ENCODE assay signal across 23 cellular contexts in genomic region chrX:134883134-134883700, GRCh38.
"Had no signal": no experiment of that assay in that cellular context is flagged by ENCODE, and none has a peak within 500 bp of the region (broad histone marks: within the 10 kb centered on the region; RNA-seq: fewer than 3 reads in every experiment).

No MANE protein-coding gene starts in this region.

- H3K4me3 Mint-ChIP-seq: activated CD4-positive, alpha-beta T cell treated with anti-CD3 and anti-CD28 coated beads, Interleukin-2, amount 10 ng/mL, durations not matched to agents 24 days and 14 days; activated CD8-positive, alpha-beta T cell treated with anti-CD3 and anti-CD28 coated beads for 36 hours; activated naive CD8-positive, alpha-beta T cell treated with anti-CD3 and anti-CD28 coated beads for 36 hours; activated T-helper 17 cell treated with anti-CD3 and anti-CD28 coated beads, Interleukin-2, amount 50 U/mL, for 72 hours; effector memory CD8-positive, alpha-beta T cell had no signal

- H3K4me1 ChIP-seq: body of pancreas, right atrium auricular region, thyroid gland had no signal

- H3K27ac ChIP-seq: body of pancreas, foreskin keratinocyte, right atrium auricular region, thyroid gland had no signal

- FAIRE-seq: islet of Langerhans, urothelium cell line had no signal

- H3K27me3 ChIP-seq: body of pancreas, foreskin keratinocyte, right atrium auricular region, thyroid gland had no signal

- H3K4me1 Mint-ChIP-seq: activated naive CD8-positive, alpha-beta T cell treated with anti-CD3 and anti-CD28 coated beads for 36 hours had no signal

- H3K27ac Mint-ChIP-seq: activated CD4-positive, alpha-beta T cell treated with anti-CD3 and anti-CD28 coated beads, Interleukin-2, amount 10 ng/mL, durations not matched to agents 24 days and 14 days; activated CD8-positive, alpha-beta T cell treated with anti-CD3 and anti-CD28 coated beads for 36 hours; activated naive CD8-positive, alpha-beta T cell treated with anti-CD3 and anti-CD28 coated beads for 36 hours; activated T-helper 17 cell treated with anti-CD3 and anti-CD28 coated beads, Interleukin-2, amount 50 U/mL, for 72 hours; effector memory CD8-positive, alpha-beta T cell had no signal

- H3K9me3 Mint-ChIP-seq: activated CD4-positive, alpha-beta T cell treated with anti-CD3 and anti-CD28 coated beads, Interleukin-2, amount 10 ng/mL, durations not matched to agents 24 days and 14 days; activated CD8-positive, alpha-beta T cell treated with anti-CD3 and anti-CD28 coated beads for 36 hours; activated naive CD8-positive, alpha-beta T cell treated with anti-CD3 and anti-CD28 coated beads for 36 hours; activated T-helper 17 cell treated with anti-CD3 and anti-CD28 coated beads, Interleukin-2, amount 50 U/mL, for 72 hours; effector memory CD8-positive, alpha-beta T cell had no signal

- H3K27me3 Mint-ChIP-seq: activated CD4-positive, alpha-beta T cell treated with anti-CD3 and anti-CD28 coated beads, Interleukin-2, amount 10 ng/mL, durations not matched to agents 24 days and 14 days; activated CD8-positive, alpha-beta T cell treated with anti-CD3 and anti-CD28 coated beads for 36 hours; activated naive CD8-positive, alpha-beta T cell treated with anti-CD3 and anti-CD28 coated beads for 36 hours; activated T-helper 17 cell treated with anti-CD3 and anti-CD28 coated beads, Interleukin-2, amount 50 U/mL, for 72 hours; effector memory CD8-positive, alpha-beta T cell had no signal

- H3K9me3 ChIP-seq: body of pancreas, right atrium auricular region, thyroid gland had no signal

- H3K4me3 ChIP-seq: body of pancreas, lung, right atrium auricular region, thyroid gland had no signal

- ATAC-seq: activated CD8-positive, alpha-beta T cell treated with anti-CD3 and anti-CD28 coated beads for 36 hours; activated T-helper 17 cell treated with anti-CD3 and anti-CD28 coated beads, Interleukin-2, amount 50 U/mL, for 72 hours; body of pancreas; effector memory CD8-positive, alpha-beta T cell; foreskin keratinocyte; left colon had no signal

- DNase-seq: activated CD4-positive, alpha-beta T cell treated with anti-CD3 and anti-CD28 coated beads, Interleukin-2, amount 10 ng/mL, durations not matched to agents 24 days and 14 days; activated CD8-positive, alpha-beta T cell treated with anti-CD3 and anti-CD28 coated beads for 36 hours; activated naive CD4-positive, alpha-beta T cell; activated naive CD8-positive, alpha-beta T cell treated with anti-CD3 and anti-CD28 coated beads for 36 hours; activated T-cell treated with anti-CD3 and anti-CD28 coated beads, Interleukin-2, amount 50 U/mL, for 1 hour; amygdala; body of pancreas; effector memory CD8-positive, alpha-beta T cell; glutamatergic neuron; hippocampal formation; left colon; occipital lobe; stimulated activated CD4-positive, alpha-beta T cell treated with anti-CD3 and anti-CD28 coated beads, Interleukin-12 subunit alpha, Interleukin-12 subunit beta, amount 100 ng/mL, for 4 hours; stimulated activated CD4-positive, alpha-beta T cell treated with anti-CD3 and anti-CD28 coated beads, Interleukin-1b, Interleukin-23, amount 100 ng/mL, for 48 hours; stimulated activated CD8-positive, alpha-beta memory T cell treated with anti-CD3 and anti-CD28 coated beads, Interleukin-4, amount 100 ng/mL, for 48 hours; stimulated activated naive CD4-positive, alpha-beta T cell treated with Interleukin-2 at 50 U/mL for 16 hours; thyroid gland had no signal

- H3K36me3 Mint-ChIP-seq: activated naive CD8-positive, alpha-beta T cell treated with anti-CD3 and anti-CD28 coated beads for 36 hours had no signal

- H3K36me3 ChIP-seq: right atrium auricular region, thyroid gland had no signal
